In genomic region chr4:41990383-41991111, GRCh38 we compare ENCODE assay signal across 8 cellular contexts. TPM values are rescaled to one million over a fixed set of nuclear protein-coding genes. Genes with fewer than 3 reads are reported as not detected.
DNase-seq lines count a peak whose midpoint lies in the region; TF ChIP-seq lines count a peak whose summit lies in the region.

TSS of gene SLC30A9 (plus strand) at chr4:41990530. CDS start at chr4:41990652, 122 bp downstream.

- H3K9me2 ChIP-seq in Loucy (replicated peaks; ENCODE audit: low read depth, low read length), result no peaks in the 10 kb centered on the region

- H3K9ac ChIP-seq in Loucy (ENCODE audit: low read depth, low read length, poor library complexity, severe bottlenecking), result peak within 1 kb of the TSS; percentile 90

- no peaks in the 10 kb centered on the region for H3K36me3 ChIP-seq in H7 (replicated peaks; ENCODE audit: control insufficient read depth, insufficient read depth, low read length)
- H3K36me3 ChIP-seq in Loucy (ENCODE audit: insufficient read depth, low read length), result no peaks in the 10 kb centered on the region

- no peaks in the 10 kb centered on the region for H3K27me3 ChIP-seq in H7 (ENCODE audit: control insufficient read depth, insufficient read depth, low read length)
- no peaks in the 10 kb centered on the region for H3K27me3 ChIP-seq in Loucy (ENCODE audit: insufficient read depth, low read length, poor library complexity, severe bottlenecking)

- no peaks in the 10 kb centered on the region for H3K9me3 ChIP-seq in Loucy (ENCODE audit: insufficient read depth, low read depth, low read length)

- no peaks in the 10 kb centered on the region for H3F3A ChIP-seq in Loucy (ENCODE audit: low read depth)

- H3K4me3 Mint-ChIP-seq in nephron, result peak within 1 kb of the TSS; percentile 93 to 100 (median 97)
- H3K4me3 Mint-ChIP-seq in stimulated activated naive CD8-positive, alpha-beta T cell treated with anti-CD3 and anti-CD28 coated beads, Interleukin-15, Interleukin-2, amounts not matched to agents 100 ng/mL and 50 ng/mL, for 24 hours, result peak within 1 kb of the TSS; percentile 99

- no peaks in the 10 kb centered on the region for H3K36me3 Mint-ChIP-seq in nephron (ENCODE audit: low read depth)
- peaks cover 8% of the 10 kb centered on the region for H3K36me3 Mint-ChIP-seq in stimulated activated naive CD8-positive, alpha-beta T cell treated with anti-CD3 and anti-CD28 coated beads, Interleukin-15, Interleukin-2, amounts not matched to agents 100 ng/mL and 50 ng/mL, for 24 hours (ENCODE audit: low read depth)

- H4K20me1 ChIP-seq in Loucy (ENCODE audit: insufficient read depth, low read length, poor library complexity, severe bottlenecking), result peaks cover 11% of the 10 kb centered on the region

- no peaks in the 10 kb centered on the region for H3K27me3 Mint-ChIP-seq in nephron (ENCODE audit: low read depth)
- H3K27me3 Mint-ChIP-seq in stimulated activated naive CD8-positive, alpha-beta T cell treated with anti-CD3 and anti-CD28 coated beads, Interleukin-15, Interleukin-2, amounts not matched to agents 100 ng/mL and 50 ng/mL, for 24 hours, result no peaks in the 10 kb centered on the region

- in situ Hi-C loops in G401 (cut with HindIII; ENCODE audit: low sequenced_read_pairs), result no loop called here

- peak within 1 kb of the TSS; percentile 94 for H2AFZ ChIP-seq in Loucy (ENCODE audit: low read length)

- H3K4me2 ChIP-seq in Loucy (ENCODE audit: low read depth, low read length, poor library complexity, severe bottlenecking), result peak within 1 kb of the TSS; percentile 84

- peak; percentile 94 for TF ChIP-seq POLR2A in Raji (IDR thresholded peaks at IDR 0.05; ENCODE audit: insufficient read depth, low read depth, low read length)

- no peak; the same call in 1 of the 2 replicates for TF ChIP-seq CTCF in Loucy (conservative IDR thresholded peaks at IDR 0.05; ENCODE audit: low read length)
- peak; percentile 50 for TF ChIP-seq CTCF in fibroblast of the aortic adventitia (IDR thresholded peaks at IDR 0.05; ENCODE audit: insufficient read depth, low read length)
- TF ChIP-seq CTCF in nephron (IDR thresholded peaks at IDR 0.05; ENCODE audit: unreplicated experiment in 3 of 3), result peak; percentile 38 to 60 (median 42)

- peaks cover 32% of the 10 kb centered on the region for H3K4me1 ChIP-seq in Loucy (ENCODE audit: insufficient read depth, low read length, poor library complexity, severe bottlenecking)

- H3K79me2 ChIP-seq in Loucy (ENCODE audit: insufficient read depth, low read length), result peaks cover 36% of the 10 kb centered on the region

- H3K27ac Mint-ChIP-seq in nephron, result peak within 1 kb of the TSS; percentile 84 to 96 (median 89)
- H3K27ac Mint-ChIP-seq in stimulated activated naive CD8-positive, alpha-beta T cell treated with anti-CD3 and anti-CD28 coated beads, Interleukin-15, Interleukin-2, amounts not matched to agents 100 ng/mL and 50 ng/mL, for 24 hours, result peak within 1 kb of the TSS; percentile 96

- H3K4me3 ChIP-seq in H7 (ENCODE audit: insufficient read depth, low read depth, low read length) (peak within 1 kb of the TSS; percentile 96), Loucy (ENCODE audit: low read length, poor library complexity, severe bottlenecking) (peak within 1 kb of the TSS; percentile 91), fibroblast of the aortic adventitia (ENCODE audit: low read depth, low read length) (peak within 1 kb of the TSS; percentile 89)

- no peaks in the 10 kb centered on the region for H3K9me3 Mint-ChIP-seq in nephron
- H3K9me3 Mint-ChIP-seq in stimulated activated naive CD8-positive, alpha-beta T cell treated with anti-CD3 and anti-CD28 coated beads, Interleukin-15, Interleukin-2, amounts not matched to agents 100 ng/mL and 50 ng/mL, for 24 hours, result no peaks in the 10 kb centered on the region

- peaks cover 24% of the 10 kb centered on the region for H3K4me1 Mint-ChIP-seq in nephron
- peaks cover 36% of the 10 kb centered on the region for H3K4me1 Mint-ChIP-seq in stimulated activated naive CD8-positive, alpha-beta T cell treated with anti-CD3 and anti-CD28 coated beads, Interleukin-15, Interleukin-2, amounts not matched to agents 100 ng/mL and 50 ng/mL, for 24 hours (ENCODE audit: low read depth)

- peak; percentile 98 for DNase-seq in G401 (ENCODE audit: low spot score)
- peak; percentile 92 for DNase-seq in H7
- DNase-seq in activated T-helper 9 cell treated with anti-CD3 and anti-CD28 coated beads, Interleukin-2, amount 50 U/mL, for 16 hours (ENCODE audit: low read depth), result peak; percentile 87
- DNase-seq in fibroblast of the aortic adventitia (ENCODE audit: low read depth), result peak; percentile 93

RNA-seq across cellular contexts. Expression of gene SLC30A9, which starts in this region (rescaled TPM):
- total RNA-seq in G401 (2014; rRNA removed; shearing (Covaris generic)), result 71.4 and 95.1 TPM in 2 replicates
- 55.5 and 64.7 TPM in 2 replicates for total RNA-seq in H7 (2014; rRNA removed; shearing (Covaris generic))
- total RNA-seq in fibroblast of the aortic adventitia (ENCODE audit: low replicate concordance), result 41.8 and 62.4 TPM in 2 replicates

Comparison
In these comparisons a context has a peak if more than half of its experiments do, and no peak if none do; other contexts are left out.
1. Peak in every context shown above with its lines: DNase-seq and H3K4me3 ChIP-seq.